32 cellular contexts compared by ENCODE assay signal in the genomic region with DNA sequence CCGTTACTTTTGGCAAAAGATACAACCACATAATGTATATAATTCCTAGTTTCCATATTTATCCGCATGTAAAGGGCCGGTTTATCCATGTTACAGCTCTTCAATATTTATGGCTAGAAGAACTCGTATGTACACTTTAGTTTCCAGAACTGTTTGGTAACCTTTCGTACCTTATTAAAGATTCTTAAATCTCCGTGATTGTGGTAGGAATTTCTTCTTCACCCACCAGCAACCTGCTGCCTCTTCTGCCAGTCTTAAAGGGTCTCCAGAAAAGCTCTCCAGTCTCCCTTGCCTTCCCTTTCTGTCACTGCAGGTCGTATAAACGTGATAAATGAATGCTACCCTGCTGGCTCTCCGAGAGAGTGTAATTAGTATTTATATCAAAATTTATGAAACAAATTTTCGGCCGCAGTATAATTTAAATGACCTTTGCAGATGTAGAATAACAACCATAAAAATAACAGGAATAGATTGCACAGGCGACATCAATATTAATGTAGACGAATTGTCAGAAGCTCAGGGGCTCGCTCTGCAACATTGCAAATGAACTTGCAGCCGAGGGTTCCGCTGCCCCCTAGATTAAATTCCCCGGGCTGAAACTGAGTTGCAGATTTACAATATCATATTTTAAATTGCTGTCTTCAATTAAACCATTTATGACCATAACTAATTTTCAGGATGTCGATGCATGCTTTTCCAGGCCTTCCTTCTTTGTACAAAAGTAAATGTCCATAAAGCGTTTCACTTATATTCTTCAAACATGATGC. TPM values are rescaled to one million over a fixed set of nuclear protein-coding genes. Genes with fewer than 3 reads are reported as not detected.
A peak's percentile ranks its signal among the peaks of the same experiment; 100 is the strongest.
DNase-seq lines count a peak whose midpoint lies in the region; ATAC-seq and TF ChIP-seq lines count a peak whose summit lies in the region.
"Had no signal": no experiment of that assay in that cellular context is flagged by ENCODE, and none has a peak within 500 bp of the region (broad histone marks: within the 10 kb centered on the region; RNA-seq: fewer than 3 reads in every experiment).

No MANE protein-coding gene starts in this region.

- H3K4me1 Mint-ChIP-seq in natural killer cell (peaks cover 7 to 18% of the 10 kb centered on the region in 2 donors), chondrocyte (ENCODE audit: low read depth) (peaks cover 51% of the 10 kb centered on the region)
- H3K4me1 Mint-ChIP-seq in natural killer cell treated with Interleukin-12 subunit alpha and Interleukin-12 subunit beta and Interleukin-15 and Interleukin-18, amount 100 ng/mL, for 72 hours (ENCODE audit: low read depth in 2 of 2): peaks cover 13 to 18% of the 10 kb centered on the region in 2 donors

- H4K20me1 ChIP-seq in neural cell (ENCODE audit: insufficient read depth): no peaks in the 10 kb centered on the region

- no peak for TF ChIP-seq RAD21 in neural cell (conservative IDR thresholded peaks at IDR 0.05)

- TF ChIP-seq EP300 in neural cell (conservative IDR thresholded peaks at IDR 0.05; ENCODE audit: poor library complexity, severe bottlenecking): no peak

- peak overlapping the region; percentile 83 for H3K4me2 ChIP-seq in neural cell (ENCODE audit: low read length)
- H3K4me2 ChIP-seq: BLaER1 had no signal

- no peak overlapping the region for H3K27ac Mint-ChIP-seq in natural killer cell
- H3K27ac Mint-ChIP-seq in natural killer cell treated with Interleukin-12 subunit alpha and Interleukin-12 subunit beta and Interleukin-15 and Interleukin-18, amount 100 ng/mL, for 72 hours: peak overlapping the region in 1 of 2 donors; percentile 28
- H3K27ac Mint-ChIP-seq in chondrocyte (ENCODE audit: unreplicated experiment): no peak overlapping the region
- H3K27ac Mint-ChIP-seq: activated CD4-positive, alpha-beta memory T cell treated with anti-CD3 and anti-CD28 coated beads for 36 hours; activated naive CD8-positive, alpha-beta T cell treated with anti-CD3 and anti-CD28 coated beads for 36 hours; activated T-helper 2 cell treated with anti-CD3 and anti-CD28 coated beads, Interferon-gamma antibody, Interleukin-2, Interleukin-4, amounts not matched to agents 10 μg/mL and 5 μg/mL and 100 μg/mL, durations not matched to agents 14 hours and 24 hours and 36 hours had no signal

- no peak overlapping the region for H2AFZ ChIP-seq in neural cell (ENCODE audit: low read depth, low read length)

- DNase-seq in natural killer cell (no peak), chondrocyte (ENCODE audit: low spot score) (no peak), GM19240 (ENCODE audit: insufficient read length, low spot score) (no peak), HUDEP-2 (lab: John Stamatoyannopoulos, UW; ENCODE audit: unreplicated experiment in 76 of 76) (no peak)
- DNase-seq in natural killer cell treated with Interleukin-12 subunit alpha and Interleukin-12 subunit beta and Interleukin-15 and Interleukin-18, amount 100 ng/mL, for 72 hours (ENCODE audit: low spot score): no peak
- DNase-seq: activated CD4-positive, alpha-beta memory T cell treated with anti-CD3 and anti-CD28 coated beads for 36 hours; activated CD8-positive, alpha-beta memory T cell treated with anti-CD3 and anti-CD28 coated beads, Interleukin-2, amount 50 U/mL, for 4 hours; activated naive CD8-positive, alpha-beta T cell treated with anti-CD3 and anti-CD28 coated beads for 36 hours; effector memory CD4-positive, alpha-beta T cell; erythroblast; HCEC 1CT; heart left ventricle; NCI-H2029 treated with DMSO at 0.1 percent for 48 hours; NCI-H526; nucleus accumbens; SHP77 treated with DMSO at 0.1 percent for 48 hours; small intestine; stimulated activated CD4-positive, alpha-beta T cell treated with anti-CD3 and anti-CD28 coated beads, Interleukin-1b, Interleukin-23, amount 100 ng/mL, for 48 hours; stimulated activated CD8-positive, alpha-beta memory T cell treated with anti-CD3 and anti-CD28 coated beads, Interleukin-4, amount 100 ng/mL, for 48 hours; stomach had no signal

- H3K9me3 Mint-ChIP-seq in natural killer cell (peaks cover 5 to 10% of the 10 kb centered on the region in 2 donors), chondrocyte (ENCODE audit: low read depth) (no peaks in the 10 kb centered on the region)
- H3K9me3 Mint-ChIP-seq in natural killer cell treated with Interleukin-12 subunit alpha and Interleukin-12 subunit beta and Interleukin-15 and Interleukin-18, amount 100 ng/mL, for 72 hours: peaks cover 4% of the 10 kb centered on the region
- H3K9me3 Mint-ChIP-seq: activated T-helper 2 cell treated with anti-CD3 and anti-CD28 coated beads, Interferon-gamma antibody, Interleukin-2, Interleukin-4, amounts not matched to agents 10 μg/mL and 5 μg/mL and 100 μg/mL, durations not matched to agents 14 hours and 24 hours and 36 hours had no signal

- peaks cover 99% of the 10 kb centered on the region for H3K79me2 ChIP-seq in neural cell (replicated peaks; ENCODE audit: insufficient read depth, low read length)

- H3K9ac ChIP-seq in neural cell (ENCODE audit: low read length): peak overlapping the region; percentile 59
- H3K9ac ChIP-seq: BLaER1 had no signal

- peaks cover 7% of the 10 kb centered on the region for H3K27me3 ChIP-seq in neural cell (ENCODE audit: insufficient read depth, low read depth, low read length)

- H3K27ac ChIP-seq in neural cell (ENCODE audit: low read length): peak overlapping the region; percentile 67
- H3K27ac ChIP-seq: ascending aorta, BLaER1, heart left ventricle, stomach, tibial nerve had no signal

- peaks cover 5% of the 10 kb centered on the region for H3F3A ChIP-seq in neural cell (ENCODE audit: insufficient read depth, low read length, poor library complexity, severe bottlenecking)

- no peak for ATAC-seq in natural killer cell
- ATAC-seq in natural killer cell treated with Interleukin-12 subunit alpha and Interleukin-12 subunit beta and Interleukin-15 and Interleukin-18, amount 100 ng/mL, for 72 hours: no peak
- ATAC-seq in GM21717 (IDR thresholded peaks at IDR 0.05; ENCODE audit: unreplicated experiment): no peak
- ATAC-seq in HG02588 (IDR thresholded peaks at IDR 0.05; ENCODE audit: unreplicated experiment): no peak
- ATAC-seq: activated CD4-positive, CD25-positive, alpha-beta regulatory T cell treated with anti-CD3 and anti-CD28 coated beads, Interleukin-2, amount 50 U/mL, for 24 hours; heart left ventricle; K562 had no signal

- H3K9me3 ChIP-seq in neural cell (ENCODE audit: low read length): no peaks in the 10 kb centered on the region

- no peaks in the 10 kb centered on the region for H3K36me3 ChIP-seq in neural cell (ENCODE audit: insufficient read depth, low read length)
- H3K36me3 ChIP-seq: ascending aorta, BLaER1, heart left ventricle, stomach, tibial nerve had no signal

- H3K4me3 ChIP-seq in neural cell (ENCODE audit: low read length): peak overlapping the region; percentile 92
- H3K4me3 ChIP-seq: BLaER1, K562, lung had no signal

- intact Hi-C loops in natural killer cell (cut with micrococcal nuclease): no loop called here

- peaks cover 58 to 69% of the 10 kb centered on the region in 2 donors for H3K27me3 Mint-ChIP-seq in natural killer cell (ENCODE audit: low read depth in 2 of 2)
- H3K27me3 Mint-ChIP-seq in natural killer cell treated with Interleukin-12 subunit alpha and Interleukin-12 subunit beta and Interleukin-15 and Interleukin-18, amount 100 ng/mL, for 72 hours: peaks cover 39 to 74% of the 10 kb centered on the region in 2 donors
- H3K27me3 Mint-ChIP-seq in chondrocyte (ENCODE audit: low read depth): peaks cover 46% of the 10 kb centered on the region

- TF ChIP-seq CTCF in natural killer cell (IDR thresholded peaks at IDR 0.05): no peak
- TF ChIP-seq CTCF in chondrocyte (IDR thresholded peaks at IDR 0.05): no peak
- TF ChIP-seq CTCF in neural cell (IDR thresholded peaks at IDR 0.05; ENCODE audit: poor library complexity, severe bottlenecking): no peak

- no peaks in the 10 kb centered on the region for H3K9me2 ChIP-seq in neural cell (ENCODE audit: insufficient read depth, low read length)

- H3K4me3 Mint-ChIP-seq in natural killer cell (peak overlapping the region; percentile 45), chondrocyte (ENCODE audit: unreplicated experiment) (peak overlapping the region; percentile 29)
- H3K4me3 Mint-ChIP-seq in natural killer cell treated with Interleukin-12 subunit alpha and Interleukin-12 subunit beta and Interleukin-15 and Interleukin-18, amount 100 ng/mL, for 72 hours: no peak overlapping the region
- H3K4me3 Mint-ChIP-seq: activated CD4-positive, alpha-beta memory T cell treated with anti-CD3 and anti-CD28 coated beads for 36 hours had no signal

- peaks cover 39% of the 10 kb centered on the region for H3K36me3 Mint-ChIP-seq in natural killer cell
- peaks cover 22% of the 10 kb centered on the region for H3K36me3 Mint-ChIP-seq in natural killer cell treated with Interleukin-12 subunit alpha and Interleukin-12 subunit beta and Interleukin-15 and Interleukin-18, amount 100 ng/mL, for 72 hours
- H3K36me3 Mint-ChIP-seq in chondrocyte (ENCODE audit: low read depth): peaks cover 8% of the 10 kb centered on the region

TF ChIP-seq in neural cell, 6 proteins besides CTCF, POLR2A, EP300 and RAD21:
- TF ChIP-seq SMC3 (conservative IDR thresholded peaks at IDR 0.05; ENCODE audit: poor library complexity): peak; percentile 17
- TF ChIP-seq POLR2AphosphoS5 (IDR thresholded peaks at IDR 0.05): peak; percentile 46
- TF ChIP-seq EZH2 (IDR thresholded peaks at IDR 0.05; ENCODE audit: borderline replicate concordance, insufficient read depth, low read length, poor library complexity, severe bottlenecking): no peak

RNA-seq across cellular contexts. Expression of a gene that starts 5.4 kb away (rescaled TPM):
- total RNA-seq in natural killer cell (not detected), chondrocyte (8.8 to 57.3 TPM (median 12.8 TPM) in 3 replicates)
- total RNA-seq in natural killer cell treated with Interleukin-12 subunit alpha and Interleukin-12 subunit beta and Interleukin-15 and Interleukin-18, amount 100 ng/mL, for 72 hours: not detected
- polyA plus RNA-seq in neural cell: 134 and 183 TPM in 2 replicates
- polyA minus RNA-seq in neural cell: 166 and 196 TPM in 2 replicates
- total RNA-seq: activated CD4-positive, alpha-beta memory T cell treated with anti-CD3 and anti-CD28 coated beads for 36 hours; activated naive CD8-positive, alpha-beta T cell treated with anti-CD3 and anti-CD28 coated beads for 36 hours; activated T-helper 2 cell treated with anti-CD3 and anti-CD28 coated beads, Interferon-gamma antibody, Interleukin-2, Interleukin-4, amounts not matched to agents 10 μg/mL and 5 μg/mL and 100 μg/mL, durations not matched to agents 14 hours and 24 hours and 36 hours; fibroblast of villous mesenchyme; lung; stomach; tibial nerve had no signal
- polyA plus RNA-seq: heart left ventricle, small intestine had no signal

RNA-seq across cellular contexts. Expression of a gene that starts 8.2 kb away (rescaled TPM):
- total RNA-seq in natural killer cell: not detected
- not detected for total RNA-seq in natural killer cell treated with Interleukin-12 subunit alpha and Interleukin-12 subunit beta and Interleukin-15 and Interleukin-18, amount 100 ng/mL, for 72 hours
- 1.7 to 10.2 TPM (median 1.7 TPM) in 3 replicates for total RNA-seq in chondrocyte
- polyA plus RNA-seq in neural cell: 8.1 and 8.6 TPM in 2 replicates
- 7.5 and 9.5 TPM in 2 replicates for polyA minus RNA-seq in neural cell
- total RNA-seq: activated CD4-positive, alpha-beta memory T cell treated with anti-CD3 and anti-CD28 coated beads for 36 hours; activated naive CD8-positive, alpha-beta T cell treated with anti-CD3 and anti-CD28 coated beads for 36 hours; activated T-helper 2 cell treated with anti-CD3 and anti-CD28 coated beads, Interferon-gamma antibody, Interleukin-2, Interleukin-4, amounts not matched to agents 10 μg/mL and 5 μg/mL and 100 μg/mL, durations not matched to agents 14 hours and 24 hours and 36 hours; ascending aorta; fibroblast of villous mesenchyme; heart left ventricle; K562; lung; M059J; stomach had no signal
- polyA plus RNA-seq: heart left ventricle, K562, lung, small intestine, stomach had no signal
